In the genomic region with DNA sequence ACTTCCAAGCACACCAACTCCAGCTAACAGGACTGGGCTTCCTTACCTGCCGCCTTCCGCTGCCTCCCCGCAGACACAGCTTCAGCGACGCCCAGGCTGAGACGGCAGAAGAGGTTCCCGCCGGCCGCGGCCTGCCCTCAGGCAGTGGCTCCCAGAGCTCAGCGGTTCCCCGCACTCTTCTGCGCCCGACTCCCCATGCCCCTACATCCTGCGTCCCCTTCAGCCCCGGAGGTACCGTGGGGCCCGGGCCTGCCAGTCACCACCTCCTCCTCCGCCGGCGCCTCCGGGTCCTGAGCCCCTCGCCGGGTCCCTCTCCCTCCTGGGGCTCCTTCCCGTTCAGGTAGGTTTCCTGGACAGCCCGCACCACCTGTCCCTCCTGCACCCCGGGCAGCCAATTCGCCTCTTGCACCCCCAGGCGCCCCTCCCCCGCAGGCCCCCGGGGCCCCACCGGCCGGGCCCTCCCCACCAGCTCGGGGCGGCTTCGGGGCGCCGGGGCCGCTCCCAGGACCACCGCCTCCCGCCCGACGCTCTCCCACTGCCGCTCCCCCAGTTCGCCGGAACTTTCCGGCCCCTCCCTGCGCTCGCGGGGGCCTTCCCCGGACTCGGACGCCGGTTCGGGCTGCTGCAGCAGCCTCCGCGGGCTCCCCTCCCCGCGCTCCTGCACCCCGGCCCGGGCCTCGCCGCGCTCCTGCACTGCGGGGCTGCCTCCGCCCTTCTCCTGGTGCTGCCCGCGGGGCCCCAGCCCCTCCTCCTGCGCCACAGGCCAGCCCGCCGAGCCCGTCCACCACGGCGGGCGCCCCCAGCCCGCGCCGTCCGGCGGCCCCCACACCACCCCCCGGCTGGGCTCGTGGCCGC, we compare ENCODE assay signal across 1 cellular context.
TF ChIP-seq lines count a peak whose summit lies in the region.

A gene (minus strand): TSS at position 113 of the 855 bp plus-strand sequence. CDS start 19,963 bp downstream, outside the sequence.

TF ChIP-seq in HepG2, 621 proteins besides CTCF, POLR2A, EP300 and RAD21 (continued from another document and continues in another):
- TF ChIP-seq KDM5B (CRISPR knock-in tag; IDR thresholded peaks at IDR 0.05; ENCODE audit: borderline replicate concordance) (peak; percentile 38; the same call in 1 of the 2 replicates), RCOR2 (CRISPR knock-in tag; IDR thresholded peaks at IDR 0.05) (no peak), ISL2 (CRISPR knock-in tag; IDR thresholded peaks at IDR 0.05) (no peak), ZNF30 (CRISPR knock-in tag; IDR thresholded peaks at IDR 0.05) (no peak), IRX3 (CRISPR knock-in tag; IDR thresholded peaks at IDR 0.05; ENCODE audit: borderline replicate concordance, low read depth) (no peak), ZNF550 (CRISPR knock-in tag; IDR thresholded peaks at IDR 0.05; ENCODE audit: borderline replicate concordance) (no peak), ZNF777 (CRISPR knock-in tag; IDR thresholded peaks at IDR 0.05) (peak; percentile 73), RBM22 (optimal IDR thresholded peaks at IDR 0.05; ENCODE audit: low read length) (no peak), ARID2 (CRISPR knock-in tag; IDR thresholded peaks at IDR 0.05; ENCODE audit: borderline replicate concordance) (no peak), ZFP37 (CRISPR knock-in tag; IDR thresholded peaks at IDR 0.05; ENCODE audit: borderline replicate concordance) (no peak), SMARCE1 (IDR thresholded peaks at IDR 0.05; ENCODE audit: borderline replicate concordance) (no peak), ZNF44 (CRISPR knock-in tag; IDR thresholded peaks at IDR 0.05) (no peak), ZNF24 (IDR thresholded peaks at IDR 0.05) (no peak), ZNF343 (CRISPR knock-in tag; IDR thresholded peaks at IDR 0.05) (no peak), ZNF670 (CRISPR knock-in tag; IDR thresholded peaks at IDR 0.05; ENCODE audit: borderline replicate concordance) (no peak), HOXA3 (CRISPR knock-in tag; IDR thresholded peaks at IDR 0.05) (no peak), ATF7-NPFF (CRISPR knock-in tag; IDR thresholded peaks at IDR 0.05; ENCODE audit: low read depth) (no peak), FOXA3 (CRISPR knock-in tag; IDR thresholded peaks at IDR 0.05) (no peak), YY1 (IDR thresholded peaks at IDR 0.05; ENCODE audit: insufficient read depth, insufficient replicate concordance, low read depth, low read length) (peak; percentile 4), ZNF124 (CRISPR knock-in tag; IDR thresholded peaks at IDR 0.05) (no peak), ZNF431 (CRISPR knock-in tag; IDR thresholded peaks at IDR 0.05; ENCODE audit: borderline replicate concordance, low read depth) (no peak), ZNF282 (IDR thresholded peaks at IDR 0.05; ENCODE audit: partially characterized antibody) (no peak), RBFOX2 (IDR thresholded peaks at IDR 0.05; ENCODE audit: low read depth, low read length) (no peak; the same call in none of the 2 replicates), ZNF552 (CRISPR knock-in tag; IDR thresholded peaks at IDR 0.05; ENCODE audit: borderline replicate concordance) (no peak), ZFX (CRISPR knock-in tag; IDR thresholded peaks at IDR 0.05; ENCODE audit: low read depth) (peak; percentile 28; the same call in 1 of the 2 replicates), NCOA1 (CRISPR knock-in tag; IDR thresholded peaks at IDR 0.05) (no peak), ATF7 (IDR thresholded peaks at IDR 0.05) (no peak), ATF7 (CRISPR knock-in tag; IDR thresholded peaks at IDR 0.05) (no peak), ZNF772 (CRISPR knock-in tag; IDR thresholded peaks at IDR 0.05) (no peak), TARDBP (CRISPR knock-in tag; IDR thresholded peaks at IDR 0.05) (0 out of 2 replicates have a peak, but pooled peaks have one; percentile 31), SP4 (CRISPR knock-in tag; IDR thresholded peaks at IDR 0.05) (no peak), ZNF879 (CRISPR knock-in tag; IDR thresholded peaks at IDR 0.05) (no peak), ZNF614 (CRISPR knock-in tag; IDR thresholded peaks at IDR 0.05; ENCODE audit: borderline replicate concordance) (no peak), ZNF136 (CRISPR knock-in tag; IDR thresholded peaks at IDR 0.05; ENCODE audit: low read depth) (no peak), NR2F6 (IDR thresholded peaks at IDR 0.05) (no peak), NR2F6 (CRISPR knock-in tag; IDR thresholded peaks at IDR 0.05) (no peak), ZNF333 (CRISPR knock-in tag; IDR thresholded peaks at IDR 0.05; ENCODE audit: borderline replicate concordance) (0 out of 2 replicates have a peak, but pooled peaks have one; percentile 35), ZNF570 (CRISPR knock-in tag; IDR thresholded peaks at IDR 0.05; ENCODE audit: borderline replicate concordance) (no peak), NFE2L2 (IDR thresholded peaks at IDR 0.05; ENCODE audit: low read length) (no peak), CHCHD3 (CRISPR knock-in tag; IDR thresholded peaks at IDR 0.05) (no peak), ZNF33B (CRISPR knock-in tag; IDR thresholded peaks at IDR 0.05) (no peak), ASH2L (IDR thresholded peaks at IDR 0.05; ENCODE audit: insufficient read length, low read depth, low read length) (peak; percentile 23), SP1 (IDR thresholded peaks at IDR 0.05) (no peak), SP1 (CRISPR knock-in tag; IDR thresholded peaks at IDR 0.05) (no peak), TAF1 (CRISPR knock-in tag; IDR thresholded peaks at IDR 0.05) (no peak), ZSCAN12 (CRISPR knock-in tag; IDR thresholded peaks at IDR 0.05) (no peak), ZNF10 (CRISPR knock-in tag; IDR thresholded peaks at IDR 0.05; ENCODE audit: borderline replicate concordance, low read depth) (no peak)
- TF ChIP-seq, protein P1, sequence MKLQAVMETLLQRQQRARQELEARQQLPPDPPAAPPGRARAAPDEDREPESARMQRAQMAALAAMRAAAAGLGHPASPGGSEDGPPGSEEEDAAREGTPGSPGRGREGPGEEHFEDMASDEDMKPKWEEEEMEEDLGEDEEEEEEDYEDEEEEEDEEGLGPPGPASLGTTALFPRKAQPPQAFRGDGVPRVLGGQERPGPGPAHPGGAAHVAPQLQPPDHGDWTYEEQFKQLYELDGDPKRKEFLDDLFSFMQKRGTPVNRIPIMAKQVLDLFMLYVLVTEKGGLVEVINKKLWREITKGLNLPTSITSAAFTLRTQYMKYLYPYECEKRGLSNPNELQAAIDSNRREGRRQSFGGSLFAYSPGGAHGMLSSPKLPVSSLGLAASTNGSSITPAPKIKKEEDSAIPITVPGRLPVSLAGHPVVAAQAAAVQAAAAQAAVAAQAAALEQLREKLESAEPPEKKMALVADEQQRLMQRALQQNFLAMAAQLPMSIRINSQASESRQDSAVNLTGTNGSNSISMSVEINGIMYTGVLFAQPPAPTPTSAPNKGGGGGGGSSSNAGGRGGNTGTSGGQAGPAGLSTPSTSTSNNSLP (IDR thresholded peaks at IDR 0.05; ENCODE audit: low read depth, low read length), result no peak
- TF ChIP-seq, protein P2, sequence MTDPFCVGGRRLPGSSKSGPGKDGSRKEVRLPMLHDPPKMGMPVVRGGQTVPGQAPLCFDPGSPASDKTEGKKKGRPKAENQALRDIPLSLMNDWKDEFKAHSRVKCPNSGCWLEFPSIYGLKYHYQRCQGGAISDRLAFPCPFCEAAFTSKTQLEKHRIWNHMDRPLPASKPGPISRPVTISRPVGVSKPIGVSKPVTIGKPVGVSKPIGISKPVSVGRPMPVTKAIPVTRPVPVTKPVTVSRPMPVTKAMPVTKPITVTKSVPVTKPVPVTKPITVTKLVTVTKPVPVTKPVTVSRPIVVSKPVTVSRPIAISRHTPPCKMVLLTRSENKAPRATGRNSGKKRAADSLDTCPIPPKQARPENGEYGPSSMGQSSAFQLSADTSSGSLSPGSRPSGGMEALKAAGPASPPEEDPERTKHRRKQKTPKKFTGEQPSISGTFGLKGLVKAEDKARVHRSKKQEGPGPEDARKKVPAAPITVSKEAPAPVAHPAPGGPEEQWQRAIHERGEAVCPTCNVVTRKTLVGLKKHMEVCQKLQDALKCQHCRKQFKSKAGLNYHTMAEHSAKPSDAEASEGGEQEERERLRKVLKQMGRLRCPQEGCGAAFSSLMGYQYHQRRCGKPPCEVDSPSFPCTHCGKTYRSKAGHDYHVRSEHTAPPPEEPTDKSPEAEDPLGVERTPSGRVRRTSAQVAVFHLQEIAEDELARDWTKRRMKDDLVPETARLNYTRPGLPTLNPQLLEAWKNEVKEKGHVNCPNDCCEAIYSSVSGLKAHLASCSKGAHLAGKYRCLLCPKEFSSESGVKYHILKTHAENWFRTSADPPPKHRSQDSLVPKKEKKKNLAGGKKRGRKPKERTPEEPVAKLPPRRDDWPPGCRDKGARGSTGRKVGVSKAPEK (CRISPR knock-in tag; IDR thresholded peaks at IDR 0.05; ENCODE audit: borderline replicate concordance), result no peak
- TF ChIP-seq, protein P3, sequence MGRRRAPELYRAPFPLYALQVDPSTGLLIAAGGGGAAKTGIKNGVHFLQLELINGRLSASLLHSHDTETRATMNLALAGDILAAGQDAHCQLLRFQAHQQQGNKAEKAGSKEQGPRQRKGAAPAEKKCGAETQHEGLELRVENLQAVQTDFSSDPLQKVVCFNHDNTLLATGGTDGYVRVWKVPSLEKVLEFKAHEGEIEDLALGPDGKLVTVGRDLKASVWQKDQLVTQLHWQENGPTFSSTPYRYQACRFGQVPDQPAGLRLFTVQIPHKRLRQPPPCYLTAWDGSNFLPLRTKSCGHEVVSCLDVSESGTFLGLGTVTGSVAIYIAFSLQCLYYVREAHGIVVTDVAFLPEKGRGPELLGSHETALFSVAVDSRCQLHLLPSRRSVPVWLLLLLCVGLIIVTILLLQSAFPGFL (CRISPR knock-in tag; IDR thresholded peaks at IDR 0.05), result no peak
- TF ChIP-seq, protein P4, sequence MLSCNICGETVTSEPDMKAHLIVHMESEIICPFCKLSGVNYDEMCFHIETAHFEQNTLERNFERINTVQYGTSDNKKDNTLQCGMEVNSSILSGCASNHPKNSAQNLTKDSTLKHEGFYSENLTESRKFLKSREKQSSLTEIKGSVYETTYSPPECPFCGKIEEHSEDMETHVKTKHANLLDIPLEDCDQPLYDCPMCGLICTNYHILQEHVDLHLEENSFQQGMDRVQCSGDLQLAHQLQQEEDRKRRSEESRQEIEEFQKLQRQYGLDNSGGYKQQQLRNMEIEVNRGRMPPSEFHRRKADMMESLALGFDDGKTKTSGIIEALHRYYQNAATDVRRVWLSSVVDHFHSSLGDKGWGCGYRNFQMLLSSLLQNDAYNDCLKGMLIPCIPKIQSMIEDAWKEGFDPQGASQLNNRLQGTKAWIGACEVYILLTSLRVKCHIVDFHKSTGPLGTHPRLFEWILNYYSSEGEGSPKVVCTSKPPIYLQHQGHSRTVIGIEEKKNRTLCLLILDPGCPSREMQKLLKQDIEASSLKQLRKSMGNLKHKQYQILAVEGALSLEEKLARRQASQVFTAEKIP (CRISPR knock-in tag; IDR thresholded peaks at IDR 0.05; ENCODE audit: borderline replicate concordance), result no peak
- TF ChIP-seq, protein P5, sequence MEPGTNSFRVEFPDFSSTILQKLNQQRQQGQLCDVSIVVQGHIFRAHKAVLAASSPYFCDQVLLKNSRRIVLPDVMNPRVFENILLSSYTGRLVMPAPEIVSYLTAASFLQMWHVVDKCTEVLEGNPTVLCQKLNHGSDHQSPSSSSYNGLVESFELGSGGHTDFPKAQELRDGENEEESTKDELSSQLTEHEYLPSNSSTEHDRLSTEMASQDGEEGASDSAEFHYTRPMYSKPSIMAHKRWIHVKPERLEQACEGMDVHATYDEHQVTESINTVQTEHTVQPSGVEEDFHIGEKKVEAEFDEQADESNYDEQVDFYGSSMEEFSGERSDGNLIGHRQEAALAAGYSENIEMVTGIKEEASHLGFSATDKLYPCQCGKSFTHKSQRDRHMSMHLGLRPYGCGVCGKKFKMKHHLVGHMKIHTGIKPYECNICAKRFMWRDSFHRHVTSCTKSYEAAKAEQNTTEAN (CRISPR knock-in tag; conservative IDR thresholded peaks at IDR 0.05), result no peak
- TF ChIP-seq, protein P6, sequence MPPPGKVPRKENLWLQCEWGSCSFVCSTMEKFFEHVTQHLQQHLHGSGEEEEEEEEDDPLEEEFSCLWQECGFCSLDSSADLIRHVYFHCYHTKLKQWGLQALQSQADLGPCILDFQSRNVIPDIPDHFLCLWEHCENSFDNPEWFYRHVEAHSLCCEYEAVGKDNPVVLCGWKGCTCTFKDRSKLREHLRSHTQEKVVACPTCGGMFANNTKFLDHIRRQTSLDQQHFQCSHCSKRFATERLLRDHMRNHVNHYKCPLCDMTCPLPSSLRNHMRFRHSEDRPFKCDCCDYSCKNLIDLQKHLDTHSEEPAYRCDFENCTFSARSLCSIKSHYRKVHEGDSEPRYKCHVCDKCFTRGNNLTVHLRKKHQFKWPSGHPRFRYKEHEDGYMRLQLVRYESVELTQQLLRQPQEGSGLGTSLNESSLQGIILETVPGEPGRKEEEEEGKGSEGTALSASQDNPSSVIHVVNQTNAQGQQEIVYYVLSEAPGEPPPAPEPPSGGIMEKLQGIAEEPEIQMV (CRISPR knock-in tag; IDR thresholded peaks at IDR 0.05; ENCODE audit: low read depth), result no peak
- TF ChIP-seq, protein P7, sequence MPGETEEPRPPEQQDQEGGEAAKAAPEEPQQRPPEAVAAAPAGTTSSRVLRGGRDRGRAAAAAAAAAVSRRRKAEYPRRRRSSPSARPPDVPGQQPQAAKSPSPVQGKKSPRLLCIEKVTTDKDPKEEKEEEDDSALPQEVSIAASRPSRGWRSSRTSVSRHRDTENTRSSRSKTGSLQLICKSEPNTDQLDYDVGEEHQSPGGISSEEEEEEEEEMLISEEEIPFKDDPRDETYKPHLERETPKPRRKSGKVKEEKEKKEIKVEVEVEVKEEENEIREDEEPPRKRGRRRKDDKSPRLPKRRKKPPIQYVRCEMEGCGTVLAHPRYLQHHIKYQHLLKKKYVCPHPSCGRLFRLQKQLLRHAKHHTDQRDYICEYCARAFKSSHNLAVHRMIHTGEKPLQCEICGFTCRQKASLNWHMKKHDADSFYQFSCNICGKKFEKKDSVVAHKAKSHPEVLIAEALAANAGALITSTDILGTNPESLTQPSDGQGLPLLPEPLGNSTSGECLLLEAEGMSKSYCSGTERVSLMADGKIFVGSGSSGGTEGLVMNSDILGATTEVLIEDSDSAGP (CRISPR knock-in tag; IDR thresholded peaks at IDR 0.05; ENCODE audit: borderline replicate concordance), result no peak; the same call in 1 of the 2 replicates
- TF ChIP-seq, protein P8, sequence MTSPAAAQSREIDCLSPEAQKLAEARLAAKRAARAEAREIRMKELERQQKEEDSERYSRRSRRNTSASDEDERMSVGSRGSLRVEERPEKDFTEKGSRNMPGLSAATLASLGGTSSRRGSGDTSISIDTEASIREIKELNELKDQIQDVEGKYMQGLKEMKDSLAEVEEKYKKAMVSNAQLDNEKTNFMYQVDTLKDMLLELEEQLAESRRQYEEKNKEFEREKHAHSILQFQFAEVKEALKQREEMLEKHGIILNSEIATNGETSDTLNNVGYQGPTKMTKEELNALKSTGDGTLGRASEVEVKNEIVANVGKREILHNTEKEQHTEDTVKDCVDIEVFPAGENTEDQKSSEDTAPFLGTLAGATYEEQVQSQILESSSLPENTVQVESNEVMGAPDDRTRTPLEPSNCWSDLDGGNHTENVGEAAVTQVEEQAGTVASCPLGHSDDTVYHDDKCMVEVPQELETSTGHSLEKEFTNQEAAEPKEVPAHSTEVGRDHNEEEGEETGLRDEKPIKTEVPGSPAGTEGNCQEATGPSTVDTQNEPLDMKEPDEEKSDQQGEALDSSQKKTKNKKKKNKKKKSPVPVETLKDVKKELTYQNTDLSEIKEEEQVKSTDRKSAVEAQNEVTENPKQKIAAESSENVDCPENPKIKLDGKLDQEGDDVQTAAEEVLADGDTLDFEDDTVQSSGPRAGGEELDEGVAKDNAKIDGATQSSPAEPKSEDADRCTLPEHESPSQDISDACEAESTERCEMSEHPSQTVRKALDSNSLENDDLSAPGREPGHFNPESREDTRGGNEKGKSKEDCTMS (CRISPR knock-in tag; conservative IDR thresholded peaks at IDR 0.05), result no peak
- TF ChIP-seq, protein P9, sequence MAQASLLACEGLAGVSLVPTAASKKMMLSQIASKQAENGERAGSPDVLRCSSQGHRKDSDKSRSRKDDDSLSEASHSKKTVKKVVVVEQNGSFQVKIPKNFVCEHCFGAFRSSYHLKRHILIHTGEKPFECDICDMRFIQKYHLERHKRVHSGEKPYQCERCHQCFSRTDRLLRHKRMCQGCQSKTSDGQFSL (CRISPR knock-in tag; IDR thresholded peaks at IDR 0.05), result no peak
